ENCODE assay signal across 8 cellular contexts in the genomic region with DNA sequence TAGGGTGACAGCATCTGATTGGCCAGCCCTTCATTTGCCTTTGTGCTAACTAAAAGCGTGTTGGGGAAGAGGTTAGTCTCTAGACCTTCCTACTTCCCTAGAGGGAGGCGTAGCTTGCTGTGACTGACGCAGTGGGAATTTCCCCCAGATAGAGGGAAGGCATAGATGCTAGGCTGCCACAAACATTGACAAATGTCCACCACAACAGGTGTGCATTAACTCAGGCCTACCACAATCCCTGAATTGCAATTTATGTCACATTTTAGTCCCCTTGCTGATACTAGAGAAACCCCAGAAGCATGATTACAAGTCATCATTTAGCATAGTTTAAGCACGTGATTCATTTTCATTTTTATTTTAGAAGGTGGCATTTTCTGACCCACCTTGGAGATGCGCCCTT.
A peak's percentile ranks its signal among the peaks of the same experiment; 100 is the strongest.
DNase-seq lines count a peak whose midpoint lies in the region; ATAC-seq and TF ChIP-seq lines count a peak whose summit lies in the region.

No MANE protein-coding gene starts in this region.

- H3K36me3 Mint-ChIP-seq in naive B cell = peaks cover 4 to 16% of the 10 kb centered on the region in 2 donors

- no peaks in the 10 kb centered on the region for H3K36me3 ChIP-seq in thyroid gland
- no peaks in the 10 kb centered on the region for H3K36me3 ChIP-seq in smooth muscle cell (ENCODE audit: low read depth)

- ATAC-seq in GM18907 (IDR thresholded peaks at IDR 0.05; ENCODE audit: unreplicated experiment) = peak; percentile 87
- peak; percentile 77 for ATAC-seq in HG02571 (IDR thresholded peaks at IDR 0.05; ENCODE audit: unreplicated experiment)
- peak; percentile 47 for ATAC-seq in HG03558 (IDR thresholded peaks at IDR 0.05; ENCODE audit: extremely low read depth, unreplicated experiment)
- ATAC-seq in naive B cell (ENCODE audit: low read depth in 2 of 2) = peak; percentile 93 to 94

- H3K27ac ChIP-seq in caudate nucleus (ENCODE audit: low read depth, low read length) (no peak overlapping the region), thyroid gland (no peak overlapping the region), smooth muscle cell (ENCODE audit: low read depth) (no peak overlapping the region)

- TF ChIP-seq CTCF in thyroid gland (IDR thresholded peaks at IDR 0.05) (no peak), smooth muscle cell (IDR thresholded peaks at IDR 0.05; ENCODE audit: borderline replicate concordance, insufficient read depth, poor library complexity, severe bottlenecking) (no peak)

- peaks cover 0 to 20% (median 3%) of the 10 kb centered on the region in 7 donors for H3K9me3 Mint-ChIP-seq in naive B cell

- peaks cover 33 to 39% (median 36%) of the 10 kb centered on the region in 3 donors for H3K4me1 Mint-ChIP-seq in naive B cell

- H3K4me1 ChIP-seq in thyroid gland (no peaks in the 10 kb centered on the region), smooth muscle cell (ENCODE audit: low read depth) (no peaks in the 10 kb centered on the region)

- H3K4me3 ChIP-seq in thyroid gland (replicated peaks in 1 of 3) = no peak overlapping the region
- no peak overlapping the region for H3K4me3 ChIP-seq in smooth muscle cell

- H3K79me2 ChIP-seq in smooth muscle cell (ENCODE audit: low read depth) = no peaks in the 10 kb centered on the region

- H3K4me2 ChIP-seq in smooth muscle cell = no peak overlapping the region

- DNase-seq in naive B cell (peak; percentile 79), caudate nucleus (lab: John Stamatoyannopoulos, UW) (no peak), thyroid gland (no peak), smooth muscle cell (lab: John Stamatoyannopoulos, UW; ENCODE audit: unreplicated experiment) (no peak)
- no peak for DNase-seq in activated CD4-positive, alpha-beta T cell treated with anti-CD3 and anti-CD28 coated beads, Interleukin-2, amount 50 U/mL, for 48 hours

- intact Hi-C loops in thyroid gland (cut with DNase I) = no loop called here

- no peaks in the 10 kb centered on the region for H3K27me3 Mint-ChIP-seq in naive B cell

- 90 to 92% methylated on average over 5 of the region's 5 CpGs for WGBS in thyroid gland, 2 donors
- 70% methylated on average over 5 of the region's 5 CpGs for WGBS in smooth muscle cell (ENCODE audit: low lambda C conversion rate)

- H3K9ac ChIP-seq in smooth muscle cell (ENCODE audit: low read depth) = no peak overlapping the region

- H3K9me3 ChIP-seq in thyroid gland = no peaks in the 10 kb centered on the region
- H3K9me3 ChIP-seq in smooth muscle cell (replicated peaks; ENCODE audit: low read depth) = no peaks in the 10 kb centered on the region

- no peaks in the 10 kb centered on the region for H3F3A ChIP-seq in smooth muscle cell (ENCODE audit: low read depth)

- no peak overlapping the region for H2AFZ ChIP-seq in smooth muscle cell (ENCODE audit: low read depth)

- no peaks in the 10 kb centered on the region for H4K20me1 ChIP-seq in smooth muscle cell (ENCODE audit: low read depth)

- H3K27me3 ChIP-seq in thyroid gland (no peaks in the 10 kb centered on the region), smooth muscle cell (ENCODE audit: low read depth) (no peaks in the 10 kb centered on the region)

- TF ChIP-seq POLR2A in thyroid gland (IDR thresholded peaks at IDR 0.05) = no peak

- H3K4me3 Mint-ChIP-seq in naive B cell = peak overlapping the region; percentile 10 to 91 (median 80)

- peak overlapping the region; percentile 98 to 100 (median 100) for H3K27ac Mint-ChIP-seq in naive B cell
